15 cellular contexts compared by ENCODE assay signal in the genomic region with DNA sequence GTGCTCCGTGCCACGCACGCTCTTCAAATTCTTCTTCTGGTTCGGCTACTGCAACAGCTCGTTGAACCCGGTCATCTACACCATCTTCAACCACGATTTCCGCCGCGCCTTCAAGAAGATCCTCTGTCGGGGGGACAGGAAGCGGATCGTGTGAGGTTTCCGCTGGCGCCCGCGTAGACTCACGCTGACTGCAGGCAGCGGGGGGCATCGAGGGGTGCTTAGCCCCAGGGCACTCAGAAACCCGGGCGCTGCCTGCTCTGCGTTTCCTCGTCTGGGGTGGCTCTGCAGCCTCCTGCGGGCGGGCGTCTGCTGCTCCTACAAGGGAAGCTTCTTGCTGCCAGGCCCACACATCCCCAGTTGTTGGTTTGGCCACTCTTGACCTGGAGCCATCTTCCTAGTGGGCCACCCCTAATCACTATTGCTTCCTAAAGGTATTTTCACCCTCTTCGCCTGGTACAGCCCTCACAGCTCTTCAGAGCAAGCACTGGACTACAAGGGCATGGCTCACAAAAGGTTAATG. TPM values are rescaled to one million over a fixed set of nuclear protein-coding genes. Genes with fewer than 3 reads are reported as not detected.
DNase-seq lines count a peak whose midpoint lies in the region; ATAC-seq and TF ChIP-seq lines count a peak whose summit lies in the region.
"Had no signal": no experiment of that assay in that cellular context is flagged by ENCODE, and none has a peak within 500 bp of the region (broad histone marks: within the 10 kb centered on the region; RNA-seq: fewer than 3 reads in every experiment).

No MANE protein-coding gene starts in this region.

- no peak for DNase-seq in activated T-cell treated with anti-CD3 and anti-CD28 coated beads, Interleukin-2, amount 50 U/mL, for 72 hours
- DNase-seq in activated T-cell treated with anti-CD3 and anti-CD28 coated beads for 4 hours (no peak), mesothelial cell of epicardium (ENCODE audit: low spot score in 2 of 2, unreplicated experiment in 2 of 2) (no peak), NOMO-1 (lab: John Stamatoyannopoulos, UW; ENCODE audit: unreplicated experiment in 2 of 2) (no peak)
- DNase-seq in stimulated activated naive CD8-positive, alpha-beta T cell treated with anti-CD3 and anti-CD28 coated beads, Interleukin-15, amount 100 ng/mL, for 72 hours = no peak
- DNase-seq: activated CD4-positive, alpha-beta T cell treated with anti-CD3 and anti-CD28 coated beads, Interleukin-2, amount 50 U/mL, for 4 hours; central memory CD4-positive, alpha-beta T cell; HCEC 1CT; left cardiac atrium; NCI-H2029; substantia nigra; T-helper 9 cell had no signal

- H3K4me1 Mint-ChIP-seq in activated T-cell treated with anti-CD3 and anti-CD28 coated beads, Interleukin-2, amount 50 U/mL, for 72 hours (ENCODE audit: low read depth) = peaks cover 10% of the 10 kb centered on the region
- no peaks in the 10 kb centered on the region for H3K4me1 Mint-ChIP-seq in activated T-helper 17 cell treated with anti-CD3 and anti-CD28 coated beads, Interleukin-2, amount 50 U/mL, for 72 hours
- peaks cover 16% of the 10 kb centered on the region for H3K4me1 Mint-ChIP-seq in mesothelial cell of epicardium
- peaks cover 36% of the 10 kb centered on the region for H3K4me1 Mint-ChIP-seq in stimulated activated naive CD8-positive, alpha-beta T cell treated with anti-CD3 and anti-CD28 coated beads, Interleukin-15, amount 100 ng/mL, for 72 hours

- no peak for TF ChIP-seq CTCF in mesothelial cell of epicardium (IDR thresholded peaks at IDR 0.05; ENCODE audit: unreplicated experiment)

- H3K27ac Mint-ChIP-seq in activated T-cell treated with anti-CD3 and anti-CD28 coated beads, Interleukin-2, amount 50 U/mL, for 72 hours = no peak overlapping the region
- H3K27ac Mint-ChIP-seq in activated T-helper 17 cell treated with anti-CD3 and anti-CD28 coated beads, Interleukin-2, amount 50 U/mL, for 72 hours = no peak overlapping the region
- H3K27ac Mint-ChIP-seq in mesothelial cell of epicardium = no peak overlapping the region
- no peak overlapping the region for H3K27ac Mint-ChIP-seq in stimulated activated naive CD8-positive, alpha-beta T cell treated with anti-CD3 and anti-CD28 coated beads, Interleukin-15, amount 100 ng/mL, for 72 hours

- H3K36me3 Mint-ChIP-seq in activated T-cell treated with anti-CD3 and anti-CD28 coated beads, Interleukin-2, amount 50 U/mL, for 72 hours (ENCODE audit: insufficient read depth in 2 of 2) = peaks cover 2 to 7% of the 10 kb centered on the region in 2 donors
- peaks cover 11% of the 10 kb centered on the region for H3K36me3 Mint-ChIP-seq in activated T-helper 17 cell treated with anti-CD3 and anti-CD28 coated beads, Interleukin-2, amount 50 U/mL, for 72 hours (ENCODE audit: low read depth)
- no peaks in the 10 kb centered on the region for H3K36me3 Mint-ChIP-seq in mesothelial cell of epicardium

- H3K4me3 Mint-ChIP-seq in activated T-cell treated with anti-CD3 and anti-CD28 coated beads, Interleukin-2, amount 50 U/mL, for 72 hours = peak overlapping the region; percentile 58 to 71
- peak overlapping the region; percentile 35 for H3K4me3 Mint-ChIP-seq in activated T-helper 17 cell treated with anti-CD3 and anti-CD28 coated beads, Interleukin-2, amount 50 U/mL, for 72 hours
- peak overlapping the region; percentile 54 for H3K4me3 Mint-ChIP-seq in mesothelial cell of epicardium
- peak overlapping the region; percentile 47 to 57 for H3K4me3 Mint-ChIP-seq in stimulated activated naive CD8-positive, alpha-beta T cell treated with anti-CD3 and anti-CD28 coated beads, Interleukin-15, amount 100 ng/mL, for 72 hours

- no peaks in the 10 kb centered on the region for H3K9me3 Mint-ChIP-seq in activated T-cell treated with anti-CD3 and anti-CD28 coated beads, Interleukin-2, amount 50 U/mL, for 72 hours
- H3K9me3 Mint-ChIP-seq in activated T-helper 17 cell treated with anti-CD3 and anti-CD28 coated beads, Interleukin-2, amount 50 U/mL, for 72 hours = no peaks in the 10 kb centered on the region
- H3K9me3 Mint-ChIP-seq in mesothelial cell of epicardium = no peaks in the 10 kb centered on the region
- H3K9me3 Mint-ChIP-seq in stimulated activated naive CD8-positive, alpha-beta T cell treated with anti-CD3 and anti-CD28 coated beads, Interleukin-15, amount 100 ng/mL, for 72 hours = peaks cover 0 to 5% of the 10 kb centered on the region in 2 donors

- peaks cover 53% of the 10 kb centered on the region for H3K27me3 Mint-ChIP-seq in activated T-cell treated with anti-CD3 and anti-CD28 coated beads, Interleukin-2, amount 50 U/mL, for 72 hours (ENCODE audit: low read depth)
- peaks cover 38% of the 10 kb centered on the region for H3K27me3 Mint-ChIP-seq in activated T-helper 17 cell treated with anti-CD3 and anti-CD28 coated beads, Interleukin-2, amount 50 U/mL, for 72 hours
- peaks cover 81% of the 10 kb centered on the region for H3K27me3 Mint-ChIP-seq in mesothelial cell of epicardium (ENCODE audit: low read depth)
- H3K27me3 Mint-ChIP-seq in stimulated activated naive CD8-positive, alpha-beta T cell treated with anti-CD3 and anti-CD28 coated beads, Interleukin-15, amount 100 ng/mL, for 72 hours = peaks cover 69% of the 10 kb centered on the region

- no peak for ATAC-seq in activated T-cell treated with anti-CD3 and anti-CD28 coated beads, Interleukin-2, amount 50 U/mL, for 72 hours (replicated peaks in 1 of 2)
- ATAC-seq in activated T-helper 17 cell treated with anti-CD3 and anti-CD28 coated beads, Interleukin-2, amount 50 U/mL, for 72 hours (replicated peaks) = no peak
- ATAC-seq in stimulated activated naive CD8-positive, alpha-beta T cell treated with anti-CD3 and anti-CD28 coated beads, Interleukin-15, amount 100 ng/mL, for 72 hours = no peak
- no peak for ATAC-seq in GM19467 (IDR thresholded peaks at IDR 0.05; ENCODE audit: unreplicated experiment)
- ATAC-seq in HG02870 (IDR thresholded peaks at IDR 0.05; ENCODE audit: unreplicated experiment) = no peak
- ATAC-seq: left cardiac atrium had no signal

RNA-seq across cellular contexts. Expression of a gene that starts 2.5 kb away (rescaled TPM):
- total RNA-seq in activated T-cell treated with anti-CD3 and anti-CD28 coated beads, Interleukin-2, amount 50 U/mL, for 72 hours = under 1 TPM in 1 of 2 donors, not detected in 1; 0.07 TPM
- not detected for total RNA-seq in activated T-helper 17 cell treated with anti-CD3 and anti-CD28 coated beads, Interleukin-2, amount 50 U/mL, for 72 hours
- 4.7 to 5.2 TPM (median 4.9 TPM) in 3 replicates for total RNA-seq in mesothelial cell of epicardium
